In genomic region chr22:31715157-31715778, GRCh38 we compare ENCODE assay signal across 1 cellular context.
TF ChIP-seq lines count a peak whose summit lies in the region.

No MANE protein-coding gene starts in this region.

TF ChIP-seq in SK-N-SH, 30 proteins besides CTCF, POLR2A, EP300 and RAD21 (continued from another document):
- TF ChIP-seq CHD2 (IDR thresholded peaks at IDR 0.05; ENCODE audit: low read length, partially characterized antibody) = peak; percentile 74
